In the genomic region with DNA sequence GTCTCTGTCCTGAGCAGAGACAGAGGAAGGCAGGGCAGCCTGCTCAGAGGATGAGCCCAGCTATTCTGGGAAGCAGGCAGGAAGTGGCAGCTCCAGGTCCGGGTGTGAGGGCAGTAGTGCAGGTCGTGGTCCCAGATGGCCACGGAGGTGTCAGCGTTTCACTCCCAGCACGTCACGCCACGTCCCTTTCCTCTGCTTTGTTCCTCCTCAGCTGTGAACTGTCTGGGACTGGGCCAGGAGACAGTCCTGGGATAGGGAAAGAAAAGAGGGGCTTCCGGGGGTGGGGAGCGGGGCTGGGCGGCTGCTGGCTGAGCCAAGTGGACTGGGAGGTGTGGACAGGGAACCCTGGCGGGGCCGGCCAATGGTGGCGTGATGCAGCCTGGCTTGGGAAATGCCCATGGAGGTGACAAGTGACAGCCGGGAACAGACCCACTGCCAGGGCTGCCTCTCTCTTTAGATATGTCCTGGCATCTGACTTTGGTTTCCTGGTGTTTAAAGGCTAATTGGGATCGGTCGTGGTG, we compare ENCODE assay signal across 20 cellular contexts.
A peak's percentile ranks its signal among the peaks of the same experiment; 100 is the strongest.
DNase-seq lines count a peak whose midpoint lies in the region; ATAC-seq and TF ChIP-seq lines count a peak whose summit lies in the region.
"Had no signal": no experiment of that assay in that cellular context is flagged by ENCODE, and none has a peak within 500 bp of the region (broad histone marks: within the 10 kb centered on the region; RNA-seq: fewer than 3 reads in every experiment).

No MANE protein-coding gene starts in this region.

- H3K4me3 Mint-ChIP-seq in H9, result no peak overlapping the region; a peak in 1 of 5 replicates
- H3K4me3 Mint-ChIP-seq: brain, mesothelial cell of epicardium had no signal

- no peak overlapping the region for H3T11ph ChIP-seq in H9 (ENCODE audit: low read length)

- no peak overlapping the region for H2BK15ac ChIP-seq in H9 (ENCODE audit: low read depth, low read length)
- H2BK15ac ChIP-seq in neuronal stem cell (ENCODE audit: low read length), result no peak overlapping the region

- H3K79me2 ChIP-seq in H9 (ENCODE audit: insufficient read depth, low read length), result no peaks in the 10 kb centered on the region

- H4K8ac ChIP-seq in H9 (replicated peaks; ENCODE audit: insufficient read length, low read depth, low read length), result no peak overlapping the region
- no peak overlapping the region for H4K8ac ChIP-seq in neuronal stem cell (ENCODE audit: low read depth, low read length)

- H2BK5ac ChIP-seq in H9 (ENCODE audit: insufficient read length, low read length) (no peak overlapping the region), neuronal stem cell (ENCODE audit: low read length) (no peak overlapping the region)

- H4K91ac ChIP-seq in H9 (ENCODE audit: insufficient read length, low read depth, low read length) (no peak overlapping the region), neuronal stem cell (ENCODE audit: low read depth, low read length, poor library complexity) (no peak overlapping the region)

- H3K14ac ChIP-seq in H9 (ENCODE audit: insufficient read depth, low read length) (no peak overlapping the region), neuronal stem cell (ENCODE audit: low read length) (no peak overlapping the region)

- H2AK5ac ChIP-seq in H9 (ENCODE audit: insufficient read length, low read length) (no peak overlapping the region), neuronal stem cell (ENCODE audit: low read depth, low read length) (no peak overlapping the region)

- H2BK20ac ChIP-seq in H9 (ENCODE audit: low read depth, low read length, poor library complexity, severe bottlenecking), result no peak overlapping the region

- ATAC-seq in Right ventricle myocardium superior (ENCODE audit: poor library complexity), result peak; percentile 80
- ATAC-seq in GM21381 (IDR thresholded peaks at IDR 0.05; ENCODE audit: unreplicated experiment), result no peak
- ATAC-seq: stimulated activated naive CD8-positive, alpha-beta T cell treated with anti-CD3 and anti-CD28 coated beads, Interleukin-15, Interleukin-2, amounts not matched to agents 100 U/mL and 50 U/mL, for 24 hours had no signal

- no peaks in the 10 kb centered on the region for H3K9me3 Mint-ChIP-seq in H9
- H3K9me3 Mint-ChIP-seq: mesothelial cell of epicardium had no signal

- H3K4me1 ChIP-seq in BLaER1 (peaks cover 55% of the 10 kb centered on the region), H9 (ENCODE audit: insufficient read depth, low read length) (no peaks in the 10 kb centered on the region), neuronal stem cell (ENCODE audit: control insufficient read depth in 2 of 2, insufficient read depth in 1 of 2, low read depth in 1 of 2, low read length in 2 of 2) (no peaks in the 10 kb centered on the region)

- no CpG with 5 or more reads among the region's 16 CpGs for WGBS in H9 (ENCODE audit: extremely low coverage, insufficient read length, low lambda C conversion rate)
- WGBS in neuronal stem cell (ENCODE audit: extremely low coverage in 2 of 2, insufficient read length in 2 of 2, insufficient replicate concordance in 1 of 2), 2 donors, result no CpG with 5 or more reads among the region's 16 CpGs

- H3K27me3 ChIP-seq in BLaER1, result no peaks in the 10 kb centered on the region
- H3K27me3 ChIP-seq in H9 (ENCODE audit: insufficient read depth, low read length), result peaks cover 26% of the 10 kb centered on the region; the same call in 1 of the 2 replicates
- H3K27me3 ChIP-seq in neuronal stem cell (ENCODE audit: control insufficient read depth in 3 of 3, insufficient read depth in 3 of 3, low read depth in 1 of 3, low read length in 3 of 3), result peaks cover 0 to 15% (median 4%) of the 10 kb centered on the region in 3 experiments

- H3K18ac ChIP-seq in H9 (ENCODE audit: insufficient read length, low read depth, low read length) (no peak overlapping the region), neuronal stem cell (ENCODE audit: low read length) (peak overlapping the region; percentile 59)

- H3K36me3 ChIP-seq in BLaER1, result no peaks in the 10 kb centered on the region
- no peaks in the 10 kb centered on the region for H3K36me3 ChIP-seq in neuronal stem cell (replicated peaks in 1 of 2; ENCODE audit: control insufficient read depth in 2 of 2, insufficient read depth in 2 of 2, low read length in 2 of 2)

- H3K56ac ChIP-seq in H9 (ENCODE audit: insufficient read length, low read depth, low read length), result no peak overlapping the region

- H4K20me1 ChIP-seq in BLaER1 (peaks cover 59% of the 10 kb centered on the region), H9 (ENCODE audit: control insufficient read depth, insufficient read depth, insufficient read length) (no peaks in the 10 kb centered on the region)

- H3K9me3 ChIP-seq in BLaER1 (no peaks in the 10 kb centered on the region), H9 (ENCODE audit: control insufficient read depth, low read depth, low read length) (no peaks in the 10 kb centered on the region), neuronal stem cell (replicated peaks in 1 of 2; ENCODE audit: control insufficient read depth in 2 of 2, insufficient read depth in 1 of 2, low read depth in 1 of 2, low read length in 2 of 2) (no peaks in the 10 kb centered on the region)

- H3K23me2 ChIP-seq in H9 (ENCODE audit: insufficient read length, low read depth, low read length, poor library complexity, severe bottlenecking), result no peaks in the 10 kb centered on the region

- H3K4me2 ChIP-seq in BLaER1, result peak overlapping the region; percentile 85
- H3K4me2 ChIP-seq in H9 (ENCODE audit: insufficient read depth, insufficient read length, low read length), result no peak overlapping the region
- no peak overlapping the region for H3K4me2 ChIP-seq in neuronal stem cell (ENCODE audit: insufficient read depth, low read length, poor library complexity, severe bottlenecking)

- no peaks in the 10 kb centered on the region for H3K36me3 Mint-ChIP-seq in H9 (ENCODE audit: insufficient read depth in 1 of 3, low read depth in 3 of 3)
- H3K36me3 Mint-ChIP-seq: brain, mesothelial cell of epicardium had no signal

- H3K4me1 Mint-ChIP-seq in H9, result no peaks in the 10 kb centered on the region
- H3K4me1 Mint-ChIP-seq: brain, mesothelial cell of epicardium had no signal

- H3K23ac ChIP-seq in H9 (ENCODE audit: insufficient read length, low read depth, low read length), result no peak overlapping the region
- peak overlapping the region; percentile 68 for H3K23ac ChIP-seq in neuronal stem cell (ENCODE audit: low read depth, low read length, poor library complexity)

- H3K9ac ChIP-seq in BLaER1, result no peak overlapping the region
- H3K9ac ChIP-seq in H9 (ENCODE audit: extremely low read depth, insufficient read length, low read length), result no peak overlapping the region
- H3K9ac ChIP-seq in neuronal stem cell (ENCODE audit: low read depth, low read length, poor library complexity), result no peak overlapping the region

- H2BK12ac ChIP-seq in H9 (ENCODE audit: insufficient read length, low read depth, low read length) (no peak overlapping the region), neuronal stem cell (ENCODE audit: low read length) (no peak overlapping the region)

- H2AFZ ChIP-seq in H9 (ENCODE audit: low read length) (no peak overlapping the region), neuronal stem cell (ENCODE audit: low read length) (no peak overlapping the region)

- H3K27ac ChIP-seq in BLaER1 (peak overlapping the region; percentile 14), H9 (ENCODE audit: insufficient read length, low read depth, low read length) (no peak overlapping the region), neuronal stem cell (replicated peaks; ENCODE audit: low read length) (no peak overlapping the region)

- H3K79me1 ChIP-seq in H9 (ENCODE audit: insufficient read depth, low read depth, low read length, poor library complexity, severe bottlenecking) (no peaks in the 10 kb centered on the region), neuronal stem cell (ENCODE audit: low read depth, low read length) (no peaks in the 10 kb centered on the region)

- peaks cover 90% of the 10 kb centered on the region for H3K27me3 Mint-ChIP-seq in H9 (ENCODE audit: low read depth)

- H4K5ac ChIP-seq in H9 (ENCODE audit: insufficient read length, low read depth, low read length), result no peak overlapping the region

- intact Hi-C loops in Right ventricle myocardium superior (cut with DNase I), result no loop called here

- TF ChIP-seq CTCF in H9 (conservative IDR thresholded peaks at IDR 0.05), result no peak

- peak overlapping the region in 1 of 3 experiments; percentile 41; a peak in 1 of 7 replicates for H3K27ac Mint-ChIP-seq in H9
- H3K27ac Mint-ChIP-seq: brain, mesothelial cell of epicardium had no signal

- no peak overlapping the region for H3K4me3 ChIP-seq in BLaER1
- H3K4me3 ChIP-seq in neuronal stem cell (ENCODE audit: low read length in 2 of 2), result no peak overlapping the region

- H2BK120ac ChIP-seq in H9 (ENCODE audit: low read depth, low read length, poor library complexity, severe bottlenecking) (no peak overlapping the region), neuronal stem cell (ENCODE audit: low read depth, low read length) (no peak overlapping the region)

- H3K4ac ChIP-seq in H9 (ENCODE audit: low read depth, low read length) (no peak overlapping the region), neuronal stem cell (ENCODE audit: low read length) (no peak overlapping the region)

- DNase-seq in H9, result peak; percentile 22
- peak; percentile 80 for DNase-seq in Right ventricle myocardium superior
- no peak for DNase-seq in neuronal stem cell (ENCODE audit: low spot score)
- no peak for DNase-seq in NCI-H226
- no peak for DNase-seq in cortex of kidney (lab: John Stamatoyannopoulos, UW)
- no peak for DNase-seq in NK-92 (lab: John Stamatoyannopoulos, UW; ENCODE audit: unreplicated experiment)
- DNase-seq: activated CD4-positive, alpha-beta T cell treated with anti-CD3 and anti-CD28 coated beads, Interleukin-2, amount 50 U/mL, for 48 hours; activated naive CD4-positive, alpha-beta T cell treated with Interleukin-2 at 50 U/mL for 16 hours; DND-41; KBM-7; NCI-H1417; NK-92 treated with Interleukin-12 subunit alpha and Interleukin-12 subunit beta, amount 100 ng/mL, for 24 hours; nucleus accumbens; SHP77 treated with DMSO at 0.1 percent for 48 hours; small intestine; stimulated activated naive CD8-positive, alpha-beta T cell treated with anti-CD3 and anti-CD28 coated beads, Interleukin-15, Interleukin-2, amounts not matched to agents 100 U/mL and 50 U/mL, for 24 hours had no signal

Comparison
In these comparisons a context has a peak if more than half of its experiments do, and no peak if none do; other contexts are left out.
1. DNase-seq: peak in H9 (single experiment) and Right ventricle myocardium superior (single experiment); none in neuronal stem cell (single experiment), NCI-H226 (single experiment), cortex of kidney (single experiment) and NK-92 (single experiment).